ENCODE assay signal across 1 cellular context in the genomic region with DNA sequence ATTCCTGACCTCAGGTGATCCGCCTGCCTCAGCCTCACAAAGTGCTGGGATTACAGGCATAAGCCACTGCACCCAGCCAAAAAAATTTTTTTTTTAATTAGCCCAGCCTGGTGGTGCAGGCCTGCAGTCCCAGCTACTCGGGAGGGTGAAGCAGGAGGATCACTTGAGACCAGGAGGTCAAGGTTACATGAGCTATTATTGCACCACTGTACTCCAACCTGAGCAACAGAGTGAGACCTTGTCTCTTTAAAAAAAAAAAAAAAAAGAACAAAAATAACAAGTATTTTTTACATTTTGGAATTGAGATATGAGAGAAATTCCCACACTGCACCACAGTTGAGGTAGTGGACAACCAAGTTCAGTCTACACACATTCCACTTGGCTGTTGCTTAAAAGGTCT.
TF ChIP-seq lines count a peak whose summit lies in the region.

No MANE protein-coding gene starts in this region.

TF ChIP-seq in HepG2, 621 proteins besides CTCF, POLR2A, EP300 and RAD21 (continued from another document):
- TF ChIP-seq MBNL3 (CRISPR knock-in tag; conservative IDR thresholded peaks at IDR 0.05) (no peak), ZFP91 (CRISPR knock-in tag; IDR thresholded peaks at IDR 0.05; ENCODE audit: borderline replicate concordance) (0 out of 2 replicates have a peak, but pooled peaks have one; percentile 32), RARA (CRISPR knock-in tag; IDR thresholded peaks at IDR 0.05) (0 out of 2 replicates have a peak, but pooled peaks have one; percentile 28), NR2C2 (CRISPR knock-in tag; IDR thresholded peaks at IDR 0.05; ENCODE audit: borderline replicate concordance) (peak; percentile 27; the same call in 1 of the 2 replicates), NR2F1 (CRISPR knock-in tag; IDR thresholded peaks at IDR 0.05) (peak in 1 of 2 experiments; percentile 51; a peak in 2 of 4 replicates), SP1 (IDR thresholded peaks at IDR 0.05) (no peak), SP1 (CRISPR knock-in tag; IDR thresholded peaks at IDR 0.05) (no peak)
- TF ChIP-seq, protein P1, sequence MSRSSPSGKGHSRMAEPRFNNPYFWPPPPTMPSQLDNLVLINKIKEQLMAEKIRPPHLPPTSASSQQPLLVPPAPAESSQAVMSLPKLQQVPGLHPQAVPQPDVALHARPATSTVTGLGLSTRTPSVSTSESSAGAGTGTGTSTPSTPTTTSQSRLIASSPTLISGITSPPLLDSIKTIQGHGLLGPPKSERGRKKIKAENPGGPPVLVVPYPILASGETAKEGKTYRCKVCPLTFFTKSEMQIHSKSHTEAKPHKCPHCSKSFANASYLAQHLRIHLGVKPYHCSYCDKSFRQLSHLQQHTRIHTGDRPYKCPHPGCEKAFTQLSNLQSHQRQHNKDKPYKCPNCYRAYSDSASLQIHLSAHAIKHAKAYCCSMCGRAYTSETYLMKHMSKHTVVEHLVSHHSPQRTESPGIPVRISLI (CRISPR knock-in tag; IDR thresholded peaks at IDR 0.05; ENCODE audit: borderline replicate concordance): 0 out of 2 replicates have a peak, but pooled peaks have one; percentile 55
